1 cellular context compared by ENCODE assay signal in genomic region chr1:5911871-5912271, GRCh38.
TF ChIP-seq lines count a peak whose summit lies in the region.

No MANE protein-coding gene starts in this region.

TF ChIP-seq in IMR-90, 13 proteins besides CTCF, POLR2A, EP300 and RAD21:
- TF ChIP-seq ELK1 (IDR thresholded peaks at IDR 0.05; ENCODE audit: borderline replicate concordance, low read depth, low read length) (no peak), MXI1 (IDR thresholded peaks at IDR 0.05; ENCODE audit: borderline replicate concordance, low read depth, low read length) (no peak), CHD1 (IDR thresholded peaks at IDR 0.05; ENCODE audit: low read depth, low read length) (no peak), SMC3 (IDR thresholded peaks at IDR 0.05; ENCODE audit: low read depth, low read length) (no peak), MAZ (IDR thresholded peaks at IDR 0.05; ENCODE audit: borderline replicate concordance, low read depth, low read length) (no peak), RFX5 (IDR thresholded peaks at IDR 0.05; ENCODE audit: low read depth, low read length) (no peak), MAFK (IDR thresholded peaks at IDR 0.05; ENCODE audit: low read depth, low read length) (no peak), BHLHE40 (IDR thresholded peaks at IDR 0.05; ENCODE audit: low read depth, low read length) (no peak)
- TF ChIP-seq, protein P1, sequence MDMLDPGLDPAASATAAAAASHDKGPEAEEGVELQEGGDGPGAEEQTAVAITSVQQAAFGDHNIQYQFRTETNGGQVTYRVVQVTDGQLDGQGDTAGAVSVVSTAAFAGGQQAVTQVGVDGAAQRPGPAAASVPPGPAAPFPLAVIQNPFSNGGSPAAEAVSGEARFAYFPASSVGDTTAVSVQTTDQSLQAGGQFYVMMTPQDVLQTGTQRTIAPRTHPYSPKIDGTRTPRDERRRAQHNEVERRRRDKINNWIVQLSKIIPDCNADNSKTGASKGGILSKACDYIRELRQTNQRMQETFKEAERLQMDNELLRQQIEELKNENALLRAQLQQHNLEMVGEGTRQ (IDR thresholded peaks at IDR 0.05; ENCODE audit: low read depth, low read length), result no peak
